10 cellular contexts compared by ENCODE assay signal in the genomic region with DNA sequence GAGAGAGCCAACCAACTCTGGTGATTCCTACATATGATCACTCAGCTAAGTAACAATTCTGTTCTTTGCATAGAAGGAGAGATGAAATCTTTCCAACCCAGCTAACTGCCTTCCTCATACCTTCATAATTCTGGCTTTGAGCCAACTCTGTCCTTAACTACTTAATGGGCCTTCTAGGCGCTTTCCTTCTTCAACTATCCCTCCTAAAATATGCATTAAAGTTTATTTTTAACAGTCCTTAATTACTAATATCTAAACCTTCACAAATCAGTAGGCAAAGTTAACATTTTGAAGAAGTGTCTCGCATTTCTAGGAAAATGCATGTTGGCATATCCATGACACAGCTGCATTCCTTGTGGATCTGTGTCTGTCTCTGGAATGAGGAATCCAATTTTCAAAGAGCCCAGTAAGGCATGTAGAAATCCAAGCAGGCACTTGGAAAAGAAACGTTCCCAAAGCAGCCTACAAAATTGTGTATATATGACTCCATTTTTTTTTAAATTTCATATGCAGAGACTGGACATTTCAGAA.
DNase-seq lines count a peak whose midpoint lies in the region; ATAC-seq and TF ChIP-seq lines count a peak whose summit lies in the region.
"Had no signal": no experiment of that assay in that cellular context is flagged by ENCODE, and none has a peak within 500 bp of the region (broad histone marks: within the 10 kb centered on the region; RNA-seq: fewer than 3 reads in every experiment).

No MANE protein-coding gene starts in this region.

- peak; percentile 29 for DNase-seq in NCI-H146 (lab: John Stamatoyannopoulos, UW)
- no peak for DNase-seq in NCI-H146 treated with DMSO at 0.1 percent for 48 hours (lab: John Stamatoyannopoulos, UW; ENCODE audit: unreplicated experiment)
- peak; percentile 23 for DNase-seq in NCI-H2227 (lab: John Stamatoyannopoulos, UW; ENCODE audit: unreplicated experiment)
- peak; percentile 49 for DNase-seq in epithelial cell of esophagus (ENCODE audit: low read depth)
- DNase-seq in retina: peak; percentile 38
- no peak for DNase-seq in left lobe of liver (ENCODE audit: low spot score)
- no peak for DNase-seq in stimulated activated CD4-positive, alpha-beta T cell treated with anti-CD3 and anti-CD28 coated beads, Interleukin-2, amount 100 ng/mL, for 48 hours
- DNase-seq: body of pancreas had no signal

- TF ChIP-seq CTCF in epithelial cell of esophagus (IDR thresholded peaks at IDR 0.05; ENCODE audit: insufficient read depth, low read depth, low read length, missing control alignments): no peak

- H3K4me3 ChIP-seq in epithelial cell of esophagus (ENCODE audit: low read length): no peak overlapping the region
- H3K4me3 ChIP-seq: A549, body of pancreas had no signal

- no peak for ATAC-seq in left lobe of liver
- ATAC-seq in HG02678 (IDR thresholded peaks at IDR 0.05; ENCODE audit: unreplicated experiment): no peak
- ATAC-seq: A549, body of pancreas had no signal

Comparison
In these comparisons a context has a peak if more than half of its experiments do, and no peak if none do; other contexts are left out.
1. DNase-seq: peak in NCI-H146 (single experiment), NCI-H2227 (single experiment), epithelial cell of esophagus (single experiment) and retina (single experiment); none in NCI-H146 treated with DMSO at 0.1 percent for 48 hours (single experiment), left lobe of liver (single experiment) and stimulated activated CD4-positive, alpha-beta T cell treated with anti-CD3 and anti-CD28 coated beads, Interleukin-2, amount 100 ng/mL, for 48 hours (0 of 2).